In the genomic region with DNA sequence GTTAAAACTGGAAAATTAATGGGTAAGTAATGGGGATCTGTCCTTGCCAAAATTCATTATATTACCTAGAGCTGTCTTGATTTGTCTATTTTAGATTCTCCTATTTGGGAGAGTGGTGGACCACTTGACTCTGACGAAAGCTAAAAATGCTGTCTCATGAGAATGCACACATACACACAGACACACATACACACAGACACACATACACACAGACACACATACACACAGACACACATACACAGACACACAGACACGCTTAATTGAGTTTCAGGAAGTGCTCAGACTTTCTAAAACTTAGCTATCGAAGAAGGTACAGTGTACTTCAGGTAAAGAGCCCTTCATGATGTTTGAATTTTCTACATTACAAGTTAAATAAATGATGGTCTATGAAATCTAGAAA, we compare ENCODE assay signal across 1 cellular context.
A peak's percentile ranks its signal among the peaks of the same experiment; 100 is the strongest.
TF ChIP-seq lines count a peak whose summit lies in the region.

No MANE protein-coding gene starts in this region.

TF ChIP-seq in A549, 52 proteins besides CTCF, POLR2A, EP300 and RAD21:
- TF ChIP-seq, protein P1, sequence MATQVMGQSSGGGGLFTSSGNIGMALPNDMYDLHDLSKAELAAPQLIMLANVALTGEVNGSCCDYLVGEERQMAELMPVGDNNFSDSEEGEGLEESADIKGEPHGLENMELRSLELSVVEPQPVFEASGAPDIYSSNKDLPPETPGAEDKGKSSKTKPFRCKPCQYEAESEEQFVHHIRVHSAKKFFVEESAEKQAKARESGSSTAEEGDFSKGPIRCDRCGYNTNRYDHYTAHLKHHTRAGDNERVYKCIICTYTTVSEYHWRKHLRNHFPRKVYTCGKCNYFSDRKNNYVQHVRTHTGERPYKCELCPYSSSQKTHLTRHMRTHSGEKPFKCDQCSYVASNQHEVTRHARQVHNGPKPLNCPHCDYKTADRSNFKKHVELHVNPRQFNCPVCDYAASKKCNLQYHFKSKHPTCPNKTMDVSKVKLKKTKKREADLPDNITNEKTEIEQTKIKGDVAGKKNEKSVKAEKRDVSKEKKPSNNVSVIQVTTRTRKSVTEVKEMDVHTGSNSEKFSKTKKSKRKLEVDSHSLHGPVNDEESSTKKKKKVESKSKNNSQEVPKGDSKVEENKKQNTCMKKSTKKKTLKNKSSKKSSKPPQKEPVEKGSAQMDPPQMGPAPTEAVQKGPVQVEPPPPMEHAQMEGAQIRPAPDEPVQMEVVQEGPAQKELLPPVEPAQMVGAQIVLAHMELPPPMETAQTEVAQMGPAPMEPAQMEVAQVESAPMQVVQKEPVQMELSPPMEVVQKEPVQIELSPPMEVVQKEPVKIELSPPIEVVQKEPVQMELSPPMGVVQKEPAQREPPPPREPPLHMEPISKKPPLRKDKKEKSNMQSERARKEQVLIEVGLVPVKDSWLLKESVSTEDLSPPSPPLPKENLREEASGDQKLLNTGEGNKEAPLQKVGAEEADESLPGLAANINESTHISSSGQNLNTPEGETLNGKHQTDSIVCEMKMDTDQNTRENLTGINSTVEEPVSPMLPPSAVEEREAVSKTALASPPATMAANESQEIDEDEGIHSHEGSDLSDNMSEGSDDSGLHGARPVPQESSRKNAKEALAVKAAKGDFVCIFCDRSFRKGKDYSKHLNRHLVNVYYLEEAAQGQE (IDR thresholded peaks at IDR 0.05): no peak
- peak; percentile 74 for TF ChIP-seq MAFK (IDR thresholded peaks at IDR 0.05; ENCODE audit: partially characterized antibody)
